ENCODE assay signal across 8 cellular contexts in the genomic region with DNA sequence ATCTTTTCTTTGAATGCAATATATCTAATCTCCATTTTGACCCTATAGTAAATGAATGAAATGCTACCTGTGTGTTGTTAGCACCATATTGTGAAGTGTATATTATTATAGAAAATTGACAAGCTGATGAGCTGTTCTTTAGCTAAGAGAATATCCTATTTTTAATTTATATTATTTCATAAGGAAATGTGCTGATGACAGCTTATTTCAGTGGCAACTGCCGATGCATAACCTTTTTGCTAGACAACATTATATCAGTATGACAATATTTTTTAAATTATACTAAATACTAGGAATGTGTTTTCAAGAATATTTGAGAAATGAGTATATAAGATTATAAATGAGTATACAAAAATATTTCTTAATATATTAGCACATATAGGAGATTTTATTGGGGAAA.
"Had no signal": no experiment of that assay in that cellular context is flagged by ENCODE, and none has a peak within 500 bp of the region (broad histone marks: within the 10 kb centered on the region; RNA-seq: fewer than 3 reads in every experiment).

No MANE protein-coding gene starts in this region.

- H2AFZ ChIP-seq: GM23248 had no signal

- H3K4me3 ChIP-seq: GM23248, HAP-1 had no signal

- H3K9me3 ChIP-seq: HAP-1 had no signal

- ATAC-seq: HCT116 had no signal

- H3K9ac ChIP-seq: GM23248 had no signal

- H3K4me1 ChIP-seq: HAP-1 had no signal

- H3K27ac ChIP-seq: GM23248, HL-60 had no signal

- DNase-seq: GM23248, GOT3, H7, HFFc6, KG1 had no signal

- H3K36me3 ChIP-seq: HAP-1 had no signal
